Comparison of ENCODE assay signal across 1 cellular context in the genomic region with DNA sequence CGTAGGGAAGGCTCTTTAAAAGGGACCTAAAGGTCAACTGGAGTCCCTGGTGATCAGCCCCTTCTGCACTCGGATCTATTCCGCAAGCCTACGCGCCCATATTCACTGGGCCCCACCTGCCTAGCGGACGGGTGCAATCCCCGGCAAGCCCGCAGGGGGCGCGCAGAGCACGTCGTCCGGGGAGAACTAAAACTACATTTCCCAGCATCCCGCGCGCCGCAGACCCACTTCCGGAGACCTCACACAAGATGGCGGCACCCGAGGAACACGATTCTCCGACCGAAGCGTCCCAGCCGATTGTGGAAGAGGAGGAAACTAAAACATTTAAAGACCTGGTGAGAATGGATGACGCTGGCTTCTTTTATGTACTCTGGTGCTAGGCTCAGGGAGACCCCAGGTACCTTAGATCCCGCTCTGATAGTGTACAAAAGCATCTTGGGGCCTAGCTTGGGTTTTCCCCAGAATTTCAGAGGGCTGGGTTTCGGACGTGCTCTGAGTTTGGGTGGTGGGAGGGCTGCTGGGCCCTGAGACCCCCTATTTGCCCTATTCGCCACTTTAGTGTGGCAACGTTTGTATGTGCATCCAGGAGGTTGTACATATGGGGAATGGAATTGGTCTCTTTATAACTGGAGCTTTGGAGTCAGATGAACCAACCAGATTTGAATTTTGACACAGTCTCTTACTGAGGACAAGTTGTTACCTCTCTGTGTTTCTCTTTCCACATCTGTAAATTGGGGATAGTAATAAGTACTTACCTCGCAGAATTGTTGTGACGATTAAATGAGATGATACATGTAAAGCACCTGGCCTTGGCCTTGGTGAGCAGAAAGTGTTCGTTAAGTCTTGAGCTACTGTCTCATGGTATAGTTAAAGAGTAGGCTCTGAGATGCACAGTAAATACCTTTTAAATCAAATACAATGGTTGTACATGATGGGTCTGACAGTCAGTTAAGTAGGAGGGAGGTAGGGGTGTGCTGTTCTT.
TF ChIP-seq lines count a peak whose summit lies in the region.

TSS of gene DDX47 (plus strand) at position 227 of the 982 bp plus-strand sequence. CDS start at position 249, 22 bp downstream.

TF ChIP-seq in HepG2, 621 proteins besides CTCF, POLR2A, EP300 and RAD21 (continued from another document and continues in another):
- TF ChIP-seq, protein P1, sequence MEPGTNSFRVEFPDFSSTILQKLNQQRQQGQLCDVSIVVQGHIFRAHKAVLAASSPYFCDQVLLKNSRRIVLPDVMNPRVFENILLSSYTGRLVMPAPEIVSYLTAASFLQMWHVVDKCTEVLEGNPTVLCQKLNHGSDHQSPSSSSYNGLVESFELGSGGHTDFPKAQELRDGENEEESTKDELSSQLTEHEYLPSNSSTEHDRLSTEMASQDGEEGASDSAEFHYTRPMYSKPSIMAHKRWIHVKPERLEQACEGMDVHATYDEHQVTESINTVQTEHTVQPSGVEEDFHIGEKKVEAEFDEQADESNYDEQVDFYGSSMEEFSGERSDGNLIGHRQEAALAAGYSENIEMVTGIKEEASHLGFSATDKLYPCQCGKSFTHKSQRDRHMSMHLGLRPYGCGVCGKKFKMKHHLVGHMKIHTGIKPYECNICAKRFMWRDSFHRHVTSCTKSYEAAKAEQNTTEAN (CRISPR knock-in tag; conservative IDR thresholded peaks at IDR 0.05) = peak; percentile 38; the same call in 1 of the 2 replicates
- TF ChIP-seq ZNF598 (CRISPR knock-in tag; IDR thresholded peaks at IDR 0.05; ENCODE audit: borderline replicate concordance) = no peak; the same call in 1 of the 2 replicates
- no peak for TF ChIP-seq ZNF878 (CRISPR knock-in tag; IDR thresholded peaks at IDR 0.05)
- TF ChIP-seq, protein P2, sequence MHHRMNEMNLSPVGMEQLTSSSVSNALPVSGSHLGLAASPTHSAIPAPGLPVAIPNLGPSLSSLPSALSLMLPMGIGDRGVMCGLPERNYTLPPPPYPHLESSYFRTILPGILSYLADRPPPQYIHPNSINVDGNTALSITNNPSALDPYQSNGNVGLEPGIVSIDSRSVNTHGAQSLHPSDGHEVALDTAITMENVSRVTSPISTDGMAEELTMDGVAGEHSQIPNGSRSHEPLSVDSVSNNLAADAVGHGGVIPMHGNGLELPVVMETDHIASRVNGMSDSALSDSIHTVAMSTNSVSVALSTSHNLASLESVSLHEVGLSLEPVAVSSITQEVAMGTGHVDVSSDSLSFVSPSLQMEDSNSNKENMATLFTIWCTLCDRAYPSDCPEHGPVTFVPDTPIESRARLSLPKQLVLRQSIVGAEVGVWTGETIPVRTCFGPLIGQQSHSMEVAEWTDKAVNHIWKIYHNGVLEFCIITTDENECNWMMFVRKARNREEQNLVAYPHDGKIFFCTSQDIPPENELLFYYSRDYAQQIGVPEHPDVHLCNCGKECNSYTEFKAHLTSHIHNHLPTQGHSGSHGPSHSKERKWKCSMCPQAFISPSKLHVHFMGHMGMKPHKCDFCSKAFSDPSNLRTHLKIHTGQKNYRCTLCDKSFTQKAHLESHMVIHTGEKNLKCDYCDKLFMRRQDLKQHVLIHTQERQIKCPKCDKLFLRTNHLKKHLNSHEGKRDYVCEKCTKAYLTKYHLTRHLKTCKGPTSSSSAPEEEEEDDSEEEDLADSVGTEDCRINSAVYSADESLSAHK (CRISPR knock-in tag; IDR thresholded peaks at IDR 0.05; ENCODE audit: borderline replicate concordance) = no peak
- no peak for TF ChIP-seq MAFF (IDR thresholded peaks at IDR 0.05; ENCODE audit: low read depth, low read length)
- TF ChIP-seq, protein P3, sequence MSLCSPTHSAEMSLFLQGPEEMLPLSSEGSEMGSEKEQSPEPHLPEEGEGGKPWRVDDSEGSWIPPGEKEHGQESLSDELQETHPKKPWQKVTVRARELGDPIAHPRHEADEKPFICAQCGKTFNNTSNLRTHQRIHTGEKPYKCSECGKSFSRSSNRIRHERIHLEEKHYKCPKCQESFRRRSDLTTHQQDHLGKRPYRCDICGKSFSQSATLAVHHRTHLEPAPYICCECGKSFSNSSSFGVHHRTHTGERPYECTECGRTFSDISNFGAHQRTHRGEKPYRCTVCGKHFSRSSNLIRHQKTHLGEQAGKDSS (CRISPR knock-in tag; IDR thresholded peaks at IDR 0.05; ENCODE audit: borderline replicate concordance, low read depth) = peak; percentile 51; the same call in 1 of the 2 replicates
- peak; percentile 85; the same call in 1 of the 2 replicates for TF ChIP-seq ELF4 (CRISPR knock-in tag; IDR thresholded peaks at IDR 0.05; ENCODE audit: borderline replicate concordance)
- TF ChIP-seq POLR2G (IDR thresholded peaks at IDR 0.05; ENCODE audit: low read depth, low read length) = peak; percentile 81
- TF ChIP-seq SMAD3 (CRISPR knock-in tag; IDR thresholded peaks at IDR 0.05) = peak; percentile 44; the same call in 1 of the 2 replicates
- no peak for TF ChIP-seq ZKSCAN8 (CRISPR knock-in tag; IDR thresholded peaks at IDR 0.05; ENCODE audit: borderline replicate concordance)
- TF ChIP-seq ZKSCAN1 (IDR thresholded peaks at IDR 0.05; ENCODE audit: low read length) = no peak
- peak; percentile 83 to 90; a peak in 3 of 4 replicates for TF ChIP-seq HMGXB4 (CRISPR knock-in tag; IDR thresholded peaks at IDR 0.05; ENCODE audit: borderline replicate concordance in 1 of 2, low read depth in 1 of 2)
- no peak for TF ChIP-seq SKI (IDR thresholded peaks at IDR 0.05; ENCODE audit: partially characterized antibody)
- TF ChIP-seq ZSCAN9 (CRISPR knock-in tag; IDR thresholded peaks at IDR 0.05; ENCODE audit: borderline replicate concordance) = peak; percentile 74; the same call in 1 of the 2 replicates
- TF ChIP-seq ZNF660 (CRISPR knock-in tag; IDR thresholded peaks at IDR 0.05; ENCODE audit: borderline replicate concordance, low read depth) = no peak
- no peak for TF ChIP-seq RNF2 (conservative IDR thresholded peaks at IDR 0.05; ENCODE audit: low read depth)
- no peak for TF ChIP-seq MEIS2 (CRISPR knock-in tag; IDR thresholded peaks at IDR 0.05)
- TF ChIP-seq FLYWCH1 (CRISPR knock-in tag; IDR thresholded peaks at IDR 0.05) = no peak
- TF ChIP-seq STAT5B (CRISPR knock-in tag; IDR thresholded peaks at IDR 0.05) = no peak
- TF ChIP-seq IRX3 (CRISPR knock-in tag; IDR thresholded peaks at IDR 0.05; ENCODE audit: borderline replicate concordance, low read depth) = no peak
- no peak for TF ChIP-seq ZNF10 (CRISPR knock-in tag; IDR thresholded peaks at IDR 0.05; ENCODE audit: borderline replicate concordance, low read depth)
- no peak for TF ChIP-seq KDM4B (CRISPR knock-in tag; IDR thresholded peaks at IDR 0.05)
- TF ChIP-seq, protein P4, sequence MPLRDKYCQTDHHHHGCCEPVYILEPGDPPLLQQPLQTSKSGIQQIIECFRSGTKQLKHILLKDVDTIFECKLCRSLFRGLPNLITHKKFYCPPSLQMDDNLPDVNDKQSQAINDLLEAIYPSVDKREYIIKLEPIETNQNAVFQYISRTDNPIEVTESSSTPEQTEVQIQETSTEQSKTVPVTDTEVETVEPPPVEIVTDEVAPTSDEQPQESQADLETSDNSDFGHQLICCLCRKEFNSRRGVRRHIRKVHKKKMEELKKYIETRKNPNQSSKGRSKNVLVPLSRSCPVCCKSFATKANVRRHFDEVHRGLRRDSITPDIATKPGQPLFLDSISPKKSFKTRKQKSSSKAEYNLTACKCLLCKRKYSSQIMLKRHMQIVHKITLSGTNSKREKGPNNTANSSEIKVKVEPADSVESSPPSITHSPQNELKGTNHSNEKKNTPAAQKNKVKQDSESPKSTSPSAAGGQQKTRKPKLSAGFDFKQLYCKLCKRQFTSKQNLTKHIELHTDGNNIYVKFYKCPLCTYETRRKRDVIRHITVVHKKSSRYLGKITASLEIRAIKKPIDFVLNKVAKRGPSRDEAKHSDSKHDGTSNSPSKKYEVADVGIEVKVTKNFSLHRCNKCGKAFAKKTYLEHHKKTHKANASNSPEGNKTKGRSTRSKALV (CRISPR knock-in tag; IDR thresholded peaks at IDR 0.05) = no peak; the same call in 1 of the 2 replicates
- TF ChIP-seq, protein P5, sequence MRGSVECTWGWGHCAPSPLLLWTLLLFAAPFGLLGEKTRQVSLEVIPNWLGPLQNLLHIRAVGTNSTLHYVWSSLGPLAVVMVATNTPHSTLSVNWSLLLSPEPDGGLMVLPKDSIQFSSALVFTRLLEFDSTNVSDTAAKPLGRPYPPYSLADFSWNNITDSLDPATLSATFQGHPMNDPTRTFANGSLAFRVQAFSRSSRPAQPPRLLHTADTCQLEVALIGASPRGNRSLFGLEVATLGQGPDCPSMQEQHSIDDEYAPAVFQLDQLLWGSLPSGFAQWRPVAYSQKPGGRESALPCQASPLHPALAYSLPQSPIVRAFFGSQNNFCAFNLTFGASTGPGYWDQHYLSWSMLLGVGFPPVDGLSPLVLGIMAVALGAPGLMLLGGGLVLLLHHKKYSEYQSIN (CRISPR knock-in tag; IDR thresholded peaks at IDR 0.05; ENCODE audit: borderline replicate concordance) = 0 out of 2 replicates have a peak, but pooled peaks have one; percentile 26
- no peak for TF ChIP-seq NAIF1 (CRISPR knock-in tag; IDR thresholded peaks at IDR 0.05; ENCODE audit: borderline replicate concordance)
- peak; percentile 71 for TF ChIP-seq ZFP90 (CRISPR knock-in tag; IDR thresholded peaks at IDR 0.05; ENCODE audit: borderline replicate concordance)
- peak; percentile 74; the same call in 1 of the 2 replicates for TF ChIP-seq ZBTB26 (CRISPR knock-in tag; IDR thresholded peaks at IDR 0.05; ENCODE audit: borderline replicate concordance)
- no peak for TF ChIP-seq ZNF564 (CRISPR knock-in tag; IDR thresholded peaks at IDR 0.05)
- TF ChIP-seq, protein P6, sequence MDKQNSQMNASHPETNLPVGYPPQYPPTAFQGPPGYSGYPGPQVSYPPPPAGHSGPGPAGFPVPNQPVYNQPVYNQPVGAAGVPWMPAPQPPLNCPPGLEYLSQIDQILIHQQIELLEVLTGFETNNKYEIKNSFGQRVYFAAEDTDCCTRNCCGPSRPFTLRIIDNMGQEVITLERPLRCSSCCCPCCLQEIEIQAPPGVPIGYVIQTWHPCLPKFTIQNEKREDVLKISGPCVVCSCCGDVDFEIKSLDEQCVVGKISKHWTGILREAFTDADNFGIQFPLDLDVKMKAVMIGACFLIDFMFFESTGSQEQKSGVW (CRISPR knock-in tag; IDR thresholded peaks at IDR 0.05; ENCODE audit: borderline replicate concordance) = no peak
- no peak for TF ChIP-seq PRPF4 (IDR thresholded peaks at IDR 0.05; ENCODE audit: low read depth, low read length, poor library complexity, severe bottlenecking)
- TF ChIP-seq AKAP8 (CRISPR knock-in tag; IDR thresholded peaks at IDR 0.05) = no peak
- peak; percentile 87 for TF ChIP-seq ZNF605 (CRISPR knock-in tag; IDR thresholded peaks at IDR 0.05)
- no peak for TF ChIP-seq ADNP (CRISPR knock-in tag; IDR thresholded peaks at IDR 0.05)
- peak; percentile 89 for TF ChIP-seq ASH2L (IDR thresholded peaks at IDR 0.05; ENCODE audit: insufficient read length, low read depth, low read length)
- TF ChIP-seq HDAC1 (CRISPR knock-in tag; IDR thresholded peaks at IDR 0.05) = peak; percentile 83
- TF ChIP-seq SOX5 (CRISPR knock-in tag; IDR thresholded peaks at IDR 0.05; ENCODE audit: borderline replicate concordance) = peak; percentile 38; the same call in 1 of the 2 replicates
- 0 out of 2 replicates have a peak, but pooled peaks have one; percentile 46 for TF ChIP-seq CENPBD1 (CRISPR knock-in tag; IDR thresholded peaks at IDR 0.05; ENCODE audit: borderline replicate concordance, low read depth)
- TF ChIP-seq, protein P7, sequence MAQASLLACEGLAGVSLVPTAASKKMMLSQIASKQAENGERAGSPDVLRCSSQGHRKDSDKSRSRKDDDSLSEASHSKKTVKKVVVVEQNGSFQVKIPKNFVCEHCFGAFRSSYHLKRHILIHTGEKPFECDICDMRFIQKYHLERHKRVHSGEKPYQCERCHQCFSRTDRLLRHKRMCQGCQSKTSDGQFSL (CRISPR knock-in tag; IDR thresholded peaks at IDR 0.05) = no peak
- peak; percentile 94 for TF ChIP-seq KMT2B (CRISPR knock-in tag; IDR thresholded peaks at IDR 0.05)
- TF ChIP-seq ONECUT2 (CRISPR knock-in tag; IDR thresholded peaks at IDR 0.05) = no peak
- TF ChIP-seq ZNF44 (CRISPR knock-in tag; IDR thresholded peaks at IDR 0.05) = peak; percentile 90; the same call in 1 of the 2 replicates
- TF ChIP-seq LCORL (IDR thresholded peaks at IDR 0.05) = no peak
- no peak; the same call in 1 of the 2 replicates for TF ChIP-seq LCORL (CRISPR knock-in tag; IDR thresholded peaks at IDR 0.05)
